ENCODE assay signal across 28 cellular contexts in the genomic region with DNA sequence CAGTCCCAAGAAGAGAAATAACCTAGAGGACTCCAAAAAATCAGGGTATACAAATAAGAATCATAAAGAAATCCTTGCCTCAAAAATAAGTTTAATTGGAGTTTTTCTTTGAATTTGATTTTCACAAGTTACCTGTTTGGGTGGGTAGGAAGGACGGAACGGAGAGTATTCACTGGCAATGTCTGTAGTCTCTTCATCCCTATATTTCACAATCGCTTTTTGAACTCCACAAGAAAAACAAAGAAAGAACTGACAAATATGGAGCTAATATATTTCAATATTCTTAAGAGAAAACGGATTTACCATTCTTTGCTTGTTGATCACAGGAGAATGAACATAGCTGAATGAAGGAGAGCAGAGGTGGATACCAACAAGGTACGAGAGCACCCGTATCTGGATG.
"Had no signal": no experiment of that assay in that cellular context is flagged by ENCODE, and none has a peak within 500 bp of the region (broad histone marks: within the 10 kb centered on the region; RNA-seq: fewer than 3 reads in every experiment).

No MANE protein-coding gene starts in this region.

- H3K27me3 Mint-ChIP-seq: activated CD4-positive, alpha-beta T cell treated with anti-CD3 and anti-CD28 coated beads for 36 hours; activated naive CD8-positive, alpha-beta T cell treated with anti-CD3 and anti-CD28 coated beads, Interleukin-2, amount 10 ng/mL, durations not matched to agents 7 days and 5 days; activated T-cell treated with anti-CD3 and anti-CD28 coated beads, Interleukin-2, amount 50 U/mL, for 24 hours; type B pancreatic cell had no signal

- H3K27ac ChIP-seq: gastroesophageal sphincter, heart left ventricle, neural progenitor cell, sigmoid colon, thoracic aorta, vagina, WERI-Rb-1 had no signal

- H3K4me3 ChIP-seq: breast epithelium, esophagus squamous epithelium, gastroesophageal sphincter, heart left ventricle, mucosa of descending colon, neural progenitor cell, sigmoid colon, smooth muscle cell, thoracic aorta, vagina had no signal

- H3K4me2 ChIP-seq: neural progenitor cell, smooth muscle cell had no signal

- H3K9me3 Mint-ChIP-seq: activated naive CD8-positive, alpha-beta T cell treated with anti-CD3 and anti-CD28 coated beads, Interleukin-2, amount 10 ng/mL, durations not matched to agents 7 days and 5 days; activated T-cell treated with anti-CD3 and anti-CD28 coated beads, Interleukin-2, amount 50 U/mL, for 24 hours; activated T-helper 2 cell treated with anti-CD3 and anti-CD28 coated beads, Interferon-gamma antibody, Interleukin-2, Interleukin-4, amounts not matched to agents 10 μg/mL and 5 μg/mL and 100 μg/mL, durations not matched to agents 14 hours and 24 hours and 36 hours; endodermal cell; type B pancreatic cell had no signal

- H3K4me1 ChIP-seq: breast epithelium had no signal

- DNase-seq: activated CD4-positive, alpha-beta T cell treated with anti-CD3 and anti-CD28 coated beads for 36 hours; activated CD8-positive, alpha-beta T cell treated with anti-CD3 and anti-CD28 coated beads, Interleukin-2, amount 10 ng/mL, durations not matched to agents 7 days and 5 days; activated naive CD4-positive, alpha-beta T cell; activated naive CD8-positive, alpha-beta T cell treated with anti-CD3 and anti-CD28 coated beads, Interleukin-2, amount 10 ng/mL, durations not matched to agents 7 days and 5 days; activated T-cell treated with anti-CD3 and anti-CD28 coated beads, Interleukin-2, amount 50 U/mL, for 24 hours; amniotic stem cell; cortex of kidney; endodermal cell; esophagus squamous epithelium; heart left ventricle; islet precursor cell; left cardiac atrium; mesendoderm; mucosa of descending colon; sigmoid colon; stimulated activated CD4-positive, alpha-beta T cell treated with anti-CD3 and anti-CD28 coated beads, Interleukin-15, amount 100 ng/mL, for 24 hours; stimulated activated CD8-positive, alpha-beta memory T cell treated with anti-CD3 and anti-CD28 coated beads, Interleukin-4, amount 100 ng/mL, for 48 hours; stimulated activated naive CD4-positive, alpha-beta T cell; T-helper 1 cell; WERI-Rb-1 had no signal

- H3K27me3 ChIP-seq: breast epithelium, esophagus squamous epithelium, gastroesophageal sphincter, heart left ventricle, neural progenitor cell, sigmoid colon, vagina had no signal

- H3K9me3 ChIP-seq: breast epithelium, esophagus squamous epithelium, gastroesophageal sphincter, heart left ventricle, mucosa of descending colon, sigmoid colon, thoracic aorta, vagina had no signal

- H3K4me3 Mint-ChIP-seq: activated CD4-positive, alpha-beta T cell treated with anti-CD3 and anti-CD28 coated beads for 36 hours; activated CD8-positive, alpha-beta T cell treated with anti-CD3 and anti-CD28 coated beads, Interleukin-2, amount 10 ng/mL, durations not matched to agents 7 days and 5 days; activated naive CD8-positive, alpha-beta T cell treated with anti-CD3 and anti-CD28 coated beads, Interleukin-2, amount 10 ng/mL, durations not matched to agents 7 days and 5 days; activated T-cell treated with anti-CD3 and anti-CD28 coated beads, Interleukin-2, amount 50 U/mL, for 24 hours; endodermal cell; neural progenitor cell; type B pancreatic cell had no signal

- ATAC-seq: activated CD4-positive, alpha-beta T cell treated with anti-CD3 and anti-CD28 coated beads for 36 hours; activated CD8-positive, alpha-beta T cell treated with anti-CD3 and anti-CD28 coated beads, Interleukin-2, amount 10 ng/mL, durations not matched to agents 7 days and 5 days; gastroesophageal sphincter; heart left ventricle; left cardiac atrium had no signal

- H3K9ac ChIP-seq: neural progenitor cell had no signal

- H2AFZ ChIP-seq: neural progenitor cell had no signal

- H3K27ac Mint-ChIP-seq: activated CD8-positive, alpha-beta T cell treated with anti-CD3 and anti-CD28 coated beads, Interleukin-2, amount 10 ng/mL, durations not matched to agents 7 days and 5 days; activated naive CD8-positive, alpha-beta T cell treated with anti-CD3 and anti-CD28 coated beads, Interleukin-2, amount 10 ng/mL, durations not matched to agents 7 days and 5 days; endodermal cell; neural progenitor cell; type B pancreatic cell had no signal

- H3K36me3 ChIP-seq: breast epithelium, esophagus squamous epithelium, neural progenitor cell, sigmoid colon, thoracic aorta, vagina had no signal
